24 cellular contexts compared by ENCODE assay signal in the genomic region with DNA sequence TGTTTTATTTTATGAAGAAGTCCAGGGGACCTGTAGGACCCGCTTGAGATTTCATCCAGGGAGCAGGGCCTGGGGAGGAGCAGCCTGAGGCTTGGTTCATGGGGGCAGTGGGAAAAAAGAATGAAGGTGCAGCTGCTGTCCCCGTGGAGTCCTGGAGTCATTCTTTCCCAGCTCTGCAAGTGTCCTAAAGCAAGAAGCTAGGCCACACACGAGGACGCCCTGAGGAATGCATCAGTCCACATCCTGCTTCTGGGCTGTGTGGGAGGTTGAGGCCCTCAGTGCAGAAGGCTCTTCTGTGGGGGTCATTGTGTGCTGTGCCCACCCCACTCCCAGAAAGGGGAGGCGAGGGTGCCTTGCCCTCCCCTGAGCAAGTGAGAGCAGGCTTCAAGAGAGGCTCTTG.
DNase-seq lines count a peak whose midpoint lies in the region; ATAC-seq, FAIRE-seq and TF ChIP-seq lines count a peak whose summit lies in the region.
"Had no signal": no experiment of that assay in that cellular context is flagged by ENCODE, and none has a peak within 500 bp of the region (broad histone marks: within the 10 kb centered on the region; RNA-seq: fewer than 3 reads in every experiment).

No MANE protein-coding gene starts in this region.

- no peak overlapping the region for H4K8ac ChIP-seq in H1 (ENCODE audit: extremely low read depth, insufficient read depth, low read length)

- no peak overlapping the region for H3K18ac ChIP-seq in H1 (ENCODE audit: extremely low read depth, low read length)

- WGBS in H1 (ENCODE audit: extremely low coverage in 1 of 2, insufficient coverage in 1 of 2, insufficient read length in 1 of 2, insufficient replicate concordance in 2 of 2, low coverage in 1 of 2, low lambda C conversion rate in 2 of 2, missing lambda C conversion rate in 1 of 2), 2 experiments: 86% methylated on average over 5 of the region's 5 CpGs; no CpG with 5 or more reads in 1 of the 2 experiments

- H3K4me1 ChIP-seq in H1 (replicated peaks in 1 of 4; ENCODE audit: control insufficient read depth in 3 of 4, insufficient read depth in 4 of 4, low read length in 3 of 4): peaks cover 0 to 9% (median 2%) of the 10 kb centered on the region in 4 experiments; a peak in 5 of 7 replicates

- no peak overlapping the region for H3K4me2 ChIP-seq in H1 (ENCODE audit: insufficient read depth in 1 of 2, low read depth in 2 of 2, low read length in 2 of 2)
- H3K4me2 ChIP-seq: KMS-11 had no signal

- no peak for TF ChIP-seq RAD21 in H1 (IDR thresholded peaks at IDR 0.05 in 1 of 2, conservative IDR thresholded peaks at IDR 0.05 in 1 of 2; ENCODE audit: low read depth in 2 of 2, low read length in 2 of 2)

- H3K79me1 ChIP-seq in H1 (ENCODE audit: low read depth, low read length): no peaks in the 10 kb centered on the region

- no peaks in the 10 kb centered on the region for H3K23me2 ChIP-seq in H1 (ENCODE audit: low read depth, low read length)

- H3K23ac ChIP-seq in H1 (ENCODE audit: insufficient read length): no peak overlapping the region

- no peak for FAIRE-seq in H1 (lab: Jason Lieb, UNC)
- FAIRE-seq: GM12892, GM18507 had no signal

- no peak overlapping the region for H2BK5ac ChIP-seq in H1 (ENCODE audit: low read depth, low read length)

- no peak overlapping the region for H4K91ac ChIP-seq in H1 (replicated peaks; ENCODE audit: insufficient read length, low read length)

- H4K5ac ChIP-seq in H1 (ENCODE audit: insufficient read length, low read depth, low read length): no peak overlapping the region

- no peak overlapping the region for H3K9ac ChIP-seq in H1 (replicated peaks in 1 of 4; ENCODE audit: extremely low read depth in 1 of 4, low read depth in 3 of 4, low read length in 3 of 4)
- H3K9ac ChIP-seq: KMS-11 had no signal

- no peak for TF ChIP-seq POLR2A in H1 (IDR thresholded peaks at IDR 0.05; ENCODE audit: control extremely low read depth in 1 of 2, low read depth in 2 of 2, low read length in 2 of 2)

- H3K9me3 ChIP-seq in KOPT-K1 (ENCODE audit: insufficient read depth, low read length, poor library complexity, severe bottlenecking) (no peaks in the 10 kb centered on the region), H1 (ENCODE audit: insufficient read depth in 2 of 2, low read depth in 1 of 2, low read length in 1 of 2) (no peaks in the 10 kb centered on the region)

- H3K36me3 ChIP-seq in KOPT-K1 (ENCODE audit: insufficient read depth, low read length) (no peaks in the 10 kb centered on the region), H1 (ENCODE audit: control insufficient read depth in 2 of 4, insufficient read depth in 4 of 4, low read length in 3 of 4) (no peaks in the 10 kb centered on the region)

- H3K4me3 ChIP-seq in H1 (ENCODE audit: extremely low read depth in 1 of 4, insufficient read depth in 2 of 4, low read depth in 3 of 4, low read length in 4 of 4): no peak overlapping the region
- H3K4me3 ChIP-seq: SK-N-MC had no signal

- H3K79me2 ChIP-seq in H1 (ENCODE audit: control insufficient read depth in 1 of 2, insufficient read depth in 2 of 2, low read length in 2 of 2): no peaks in the 10 kb centered on the region

- H2BK120ac ChIP-seq in H1 (replicated peaks; ENCODE audit: low read depth, low read length): no peak overlapping the region

- DNase-seq in H1 (ENCODE audit: low read depth in 1 of 2, low spot score in 2 of 2) (peak in 1 of 2 experiments; percentile 34), ureter (ENCODE audit: low spot score) (peak; percentile 17), activated gamma-delta T cell treated with Interleukin-2 at 50 U/mL for 16 hours (no peak)
- peak; percentile 4 for DNase-seq in stimulated activated CD8-positive, alpha-beta memory T cell treated with anti-CD3 and anti-CD28 coated beads, Interleukin-4, amount 100 ng/mL, for 48 hours
- DNase-seq: CD8-positive, alpha-beta memory T cell; DMS 273 treated with DMSO at 0.1 percent for 48 hours; DMS79; NCI-H1048; NCI-H1417; NCI-H1694; NCI-H2029 treated with DMSO at 0.1 percent for 48 hours; NCI-H69; RPMI8226; SHP77 had no signal

- no peak overlapping the region for H3K14ac ChIP-seq in H1 (ENCODE audit: insufficient read length)

- H3K27ac ChIP-seq in KOPT-K1 (ENCODE audit: low read depth, low read length, poor library complexity, severe bottlenecking) (peak overlapping the region; percentile 83), H1 (ENCODE audit: low read depth, low read length) (no peak overlapping the region)
- H3K27ac ChIP-seq: C4-2B, HL-60, KMS-11, SK-N-MC had no signal

- H3K27me3 ChIP-seq in H1 (replicated peaks in 1 of 4; ENCODE audit: control insufficient read depth in 3 of 4, extremely low read depth in 1 of 4, insufficient read depth in 3 of 4, low read length in 3 of 4): no peaks in the 10 kb centered on the region; a peak in 1 of 7 replicates

- H3K4ac ChIP-seq in H1 (replicated peaks; ENCODE audit: insufficient read length, low read depth, low read length): no peak overlapping the region

- no peak overlapping the region for H3K56ac ChIP-seq in H1 (replicated peaks; ENCODE audit: insufficient read length, low read depth, low read length)

- H2BK12ac ChIP-seq in H1 (ENCODE audit: low read depth, low read length): no peak overlapping the region

- ATAC-seq in GM18502 (IDR thresholded peaks at IDR 0.05; ENCODE audit: poor library complexity, unreplicated experiment) (no peak), GM21381 (IDR thresholded peaks at IDR 0.05; ENCODE audit: unreplicated experiment) (no peak)
- ATAC-seq: HCT116 had no signal

- H2BK20ac ChIP-seq in H1 (ENCODE audit: low read length): no peak overlapping the region

- POLR2A ChIA-PET in H1 (lab: Charles Lee; ENCODE audit: partially characterized antibody): no interaction called here

- H2AFZ ChIP-seq in H1 (ENCODE audit: low read length): no peak overlapping the region

- no peak overlapping the region for H2AK5ac ChIP-seq in H1 (ENCODE audit: low read depth, low read length)

- peak overlapping the region; percentile 23; the same call in 1 of the 2 replicates for H2BK15ac ChIP-seq in H1 (ENCODE audit: low read length)

- H4K20me1 ChIP-seq in H1 (replicated peaks in 1 of 2; ENCODE audit: control insufficient read depth in 1 of 2, insufficient read depth in 2 of 2, low read length in 2 of 2): no peaks in the 10 kb centered on the region

- CTCF ChIA-PET in H1 (lab: Charles Lee; ENCODE audit: partially characterized antibody): no interaction called here

- no peak for TF ChIP-seq CTCF in H1 (IDR thresholded peaks at IDR 0.05; ENCODE audit: control extremely low read depth in 1 of 3, insufficient read depth in 1 of 3, low read depth in 1 of 3, low read length in 3 of 3)

- no peak for TF ChIP-seq EP300 in H1 (IDR thresholded peaks at IDR 0.05; ENCODE audit: borderline replicate concordance in 1 of 2, low read depth in 2 of 2, low read length in 2 of 2)

TF ChIP-seq in H1, 55 proteins besides CTCF, POLR2A, EP300 and RAD21:
- TF ChIP-seq RXRA (IDR thresholded peaks at IDR 0.05; ENCODE audit: insufficient read depth, low read depth, low read length): no peak
- no peak for TF ChIP-seq JUND (IDR thresholded peaks at IDR 0.05; ENCODE audit: low read length)
- no peak for TF ChIP-seq BCL11A (IDR thresholded peaks at IDR 0.05; ENCODE audit: low read depth in 2 of 2, low read length in 2 of 2)
- no peak for TF ChIP-seq NANOG (IDR thresholded peaks at IDR 0.05; ENCODE audit: insufficient read depth, low read depth, low read length, poor library complexity, severe bottlenecking)
- TF ChIP-seq TBP (IDR thresholded peaks at IDR 0.05; ENCODE audit: low read depth, low read length): no peak
- TF ChIP-seq JUN (IDR thresholded peaks at IDR 0.05; ENCODE audit: low read depth, low read length): no peak
- TF ChIP-seq TAF7 (optimal IDR thresholded peaks at IDR 0.05; ENCODE audit: borderline replicate concordance, low read depth, low read length): no peak
TF ChIP-seq in H1: peak in this region for 0.
